Comparison of ENCODE assay signal across 17 cellular contexts in genomic region chr22:36982136-36982535, GRCh38. TPM values are rescaled to one million over a fixed set of nuclear protein-coding genes. Genes with fewer than 3 reads are reported as not detected.
DNase-seq lines count a peak whose midpoint lies in the region; ATAC-seq and TF ChIP-seq lines count a peak whose summit lies in the region.
"Had no signal": no experiment of that assay in that cellular context is flagged by ENCODE, and none has a peak within 500 bp of the region (broad histone marks: within the 10 kb centered on the region; RNA-seq: fewer than 3 reads in every experiment).

No MANE protein-coding gene starts in this region.

- H3F3A ChIP-seq in GM23248 (ENCODE audit: insufficient read depth) (no peaks in the 10 kb centered on the region), MM.1S (ENCODE audit: insufficient read depth, low read length) (no peaks in the 10 kb centered on the region; the same call in 1 of the 2 replicates)

- H2BK20ac ChIP-seq in H9 (ENCODE audit: low read depth, low read length, poor library complexity, severe bottlenecking) = no peak overlapping the region

- no peak overlapping the region for H2BK15ac ChIP-seq in H9 (ENCODE audit: low read depth, low read length)

- H3K14ac ChIP-seq in H9 (ENCODE audit: insufficient read depth, low read length) = no peak overlapping the region

- peaks cover 8 to 14% (median 11%) of the 10 kb centered on the region in 11 experiments for H3K9me3 ChIP-seq in BLaER1 treated with 17β-estradiol and CSF1 and Interleukin-3, amounts not matched to agents 10 nM and 100 nM (replicated peaks in 1 of 11)
- H3K9me3 ChIP-seq in H9 (ENCODE audit: control insufficient read depth, low read depth, low read length) (peaks cover 7% of the 10 kb centered on the region), Panc1 (ENCODE audit: control insufficient read depth, insufficient read depth, low read depth, low read length) (no peaks in the 10 kb centered on the region; the same call in 1 of the 2 replicates), GM23248 (ENCODE audit: low read depth) (no peaks in the 10 kb centered on the region), MM.1S (replicated peaks; ENCODE audit: insufficient read depth, low read length) (no peaks in the 10 kb centered on the region)

- no peak overlapping the region for H4K91ac ChIP-seq in H9 (ENCODE audit: insufficient read length, low read depth, low read length)

- intact Hi-C loops in Panc1 (cut with micrococcal nuclease; ENCODE audit: unreplicated experiment) = no loop called here
- intact Hi-C loops in natural killer cell (cut with micrococcal nuclease) = no loop called here

- H4K8ac ChIP-seq in H9 (replicated peaks; ENCODE audit: insufficient read length, low read depth, low read length) = no peak overlapping the region

- no peak overlapping the region for H3K56ac ChIP-seq in H9 (ENCODE audit: insufficient read length, low read depth, low read length)

- H2BK12ac ChIP-seq in H9 (ENCODE audit: insufficient read length, low read depth, low read length) = no peak overlapping the region

- H3K9me2 ChIP-seq in GM23248 (ENCODE audit: insufficient read depth) = no peaks in the 10 kb centered on the region
- no peaks in the 10 kb centered on the region for H3K9me2 ChIP-seq in MM.1S (replicated peaks; ENCODE audit: insufficient read depth, low read length)

- H3K27ac Mint-ChIP-seq in H9 (no peak overlapping the region), natural killer cell (no peak overlapping the region)
- H3K27ac Mint-ChIP-seq: activated naive CD8-positive, alpha-beta T cell treated with anti-CD3 and anti-CD28 coated beads, Interleukin-2, amount 50 U/mL, for 24 hours had no signal

- peaks cover 5 to 13% of the 10 kb centered on the region in 2 experiments; a peak in 3 of 4 replicates for H3K4me1 Mint-ChIP-seq in H9
- H3K4me1 Mint-ChIP-seq in natural killer cell = peaks cover 12 to 13% of the 10 kb centered on the region in 2 donors

- H3K18ac ChIP-seq in H9 (ENCODE audit: insufficient read length, low read depth, low read length) = no peak overlapping the region

- TF ChIP-seq CTCF in H9 (conservative IDR thresholded peaks at IDR 0.05) (peak; percentile 21; the same call in 2 of the 3 replicates), Panc1 (IDR thresholded peaks at IDR 0.05) (0 out of 2 replicates have a peak, but pooled peaks have one; percentile 12), fibroblast of pulmonary artery (IDR thresholded peaks at IDR 0.05; ENCODE audit: low read length, missing control alignments) (peak; percentile 7), natural killer cell (IDR thresholded peaks at IDR 0.05) (no peak), GM13977 (IDR thresholded peaks at IDR 0.05; ENCODE audit: extremely low read depth, insufficient read depth, missing control alignments) (no peak), MM.1S (IDR thresholded peaks at IDR 0.05; ENCODE audit: low read length) (no peak)

- no peak overlapping the region for H3K4me3 ChIP-seq in BLaER1 treated with 17β-estradiol and CSF1 and Interleukin-3, amounts not matched to agents 10 nM and 100 nM
- H3K4me3 ChIP-seq in Panc1 (ENCODE audit: low read depth in 2 of 2, low read length in 2 of 2) (no peak overlapping the region), fibroblast of pulmonary artery (replicated peaks; ENCODE audit: low read depth, low read length) (no peak overlapping the region), GM23248 (no peak overlapping the region), MM.1S (ENCODE audit: low read length) (no peak overlapping the region)
- H3K4me3 ChIP-seq: transverse colon had no signal

- H3K79me1 ChIP-seq in H9 (ENCODE audit: insufficient read depth, low read depth, low read length, poor library complexity, severe bottlenecking) = no peaks in the 10 kb centered on the region

- H4K20me1 ChIP-seq in BLaER1 treated with 17β-estradiol and CSF1 and Interleukin-3, amounts not matched to agents 10 nM and 100 nM = no peaks in the 10 kb centered on the region
- H4K20me1 ChIP-seq in H9 (ENCODE audit: control insufficient read depth, insufficient read depth, insufficient read length) (no peaks in the 10 kb centered on the region), GM23248 (ENCODE audit: insufficient read depth) (no peaks in the 10 kb centered on the region), MM.1S (ENCODE audit: insufficient read depth, low read length) (no peaks in the 10 kb centered on the region)

- in situ Hi-C loops in Panc1 (cut with HindIII; ENCODE audit: low pct_unique_long_range_greater_than_20kb, low sequenced_read_pairs) = no loop called here
- in situ Hi-C loops in GM23248 (cut with MboI) = loop anchor here (10.0 kb wide), 1 partner anchor 197 kb away; no protein-coding TSS in a partner anchor
- in situ Hi-C loops in GM13977 (cut with MboI; ENCODE audit: low pct_unique_long_range_greater_than_20kb, low sequenced_read_pairs, unreplicated experiment) = no loop called here

- H2AK5ac ChIP-seq in H9 (ENCODE audit: insufficient read length, low read length) = no peak overlapping the region

- H3K23me2 ChIP-seq in H9 (ENCODE audit: insufficient read length, low read depth, low read length, poor library complexity, severe bottlenecking) = peaks cover 3% of the 10 kb centered on the region

- H3K9ac ChIP-seq in BLaER1 treated with 17β-estradiol and CSF1 and Interleukin-3, amounts not matched to agents 10 nM and 100 nM = peak overlapping the region in 2 of 11 experiments; percentile 2 to 24; a peak in 1 of 22 replicates
- H3K9ac ChIP-seq in H9 (ENCODE audit: extremely low read depth, insufficient read length, low read length) (no peak overlapping the region), GM23248 (no peak overlapping the region), MM.1S (ENCODE audit: low read length) (no peak overlapping the region)

- H3K4me3 Mint-ChIP-seq in H9 = no peak overlapping the region
- no peak overlapping the region for H3K4me3 Mint-ChIP-seq in natural killer cell
- H3K4me3 Mint-ChIP-seq: activated naive CD8-positive, alpha-beta T cell treated with anti-CD3 and anti-CD28 coated beads, Interleukin-2, amount 50 U/mL, for 24 hours; central memory CD8-positive, alpha-beta T cell had no signal

- DNase-seq in H9 = no peak
- DNase-seq in Panc1 (ENCODE audit: low read depth, low spot score) = no peak
- DNase-seq in fibroblast of pulmonary artery (ENCODE audit: low read depth) = no peak
- DNase-seq in natural killer cell = no peak
- DNase-seq in GM23248 = no peak
- DNase-seq in GM13977 (ENCODE audit: low spot score) = no peak
- DNase-seq in MM.1S = no peak
- DNase-seq: activated CD4-positive, alpha-beta T cell treated with anti-CD3 and anti-CD28 coated beads for 4 hours; activated naive CD8-positive, alpha-beta T cell treated with anti-CD3 and anti-CD28 coated beads, Interleukin-2, amount 50 U/mL, for 24 hours; mammary epithelial cell; NCI-H187; NCI-H510A; stimulated activated CD4-positive, alpha-beta T cell treated with anti-CD3 and anti-CD28 coated beads, Interleukin-4, amount 100 ng/mL, for 24 hours; T-helper 1 cell; transverse colon had no signal

- peaks cover 5 to 21% (median 18%) of the 10 kb centered on the region in 10 experiments; a peak in 19 of 20 replicates for H3K4me1 ChIP-seq in BLaER1 treated with 17β-estradiol and CSF1 and Interleukin-3, amounts not matched to agents 10 nM and 100 nM
- H3K4me1 ChIP-seq in H9 (ENCODE audit: insufficient read depth, low read length) (no peaks in the 10 kb centered on the region), Panc1 (ENCODE audit: control insufficient read depth, insufficient read depth, low read length) (no peaks in the 10 kb centered on the region), GM23248 (ENCODE audit: insufficient read depth) (0 out of 2 replicates have a peak, but pooled peaks cover 4% of the 10 kb centered on the region), MM.1S (ENCODE audit: low read length) (0 out of 2 replicates have a peak, but pooled peaks cover 3% of the 10 kb centered on the region)

- no TSS peak for BruUV-seq in Panc1 (replicated peaks; lab: Mats Ljungman, UMichigan)

- no peak overlapping the region for H4K5ac ChIP-seq in H9 (ENCODE audit: insufficient read length, low read depth, low read length)

- no peak overlapping the region for H3K4ac ChIP-seq in H9 (ENCODE audit: low read depth, low read length)

- H2BK5ac ChIP-seq in H9 (ENCODE audit: insufficient read length, low read length) = no peak overlapping the region

- no peak overlapping the region for H3K23ac ChIP-seq in H9 (ENCODE audit: insufficient read length, low read depth, low read length)

- H3K27me3 ChIP-seq in BLaER1 treated with 17β-estradiol and CSF1 and Interleukin-3, amounts not matched to agents 10 nM and 100 nM = no peaks in the 10 kb centered on the region
- no peaks in the 10 kb centered on the region for H3K27me3 ChIP-seq in H9 (ENCODE audit: insufficient read depth, low read length)
- H3K27me3 ChIP-seq in Panc1 (ENCODE audit: control insufficient read depth, insufficient read depth, low read length) = no peaks in the 10 kb centered on the region
- peaks cover 9% of the 10 kb centered on the region; the same call in 1 of the 2 replicates for H3K27me3 ChIP-seq in GM23248 (replicated peaks; ENCODE audit: insufficient read depth)
- H3K27me3 ChIP-seq in MM.1S (replicated peaks; ENCODE audit: insufficient read depth, low read length) = peaks cover 31% of the 10 kb centered on the region

- CTCF ChIA-PET in Panc1 (lab: Charles Lee) = no interaction called here

- no peak overlapping the region for H3T11ph ChIP-seq in H9 (ENCODE audit: low read length)

- H3K36me3 Mint-ChIP-seq in H9 (ENCODE audit: insufficient read depth in 1 of 3, low read depth in 3 of 3) = peaks cover 4 to 6% (median 5%) of the 10 kb centered on the region in 3 experiments; a peak in 4 of 7 replicates
- no peaks in the 10 kb centered on the region for H3K36me3 Mint-ChIP-seq in natural killer cell

- H3K4me2 ChIP-seq in BLaER1 treated with 17β-estradiol and CSF1 and Interleukin-3, amounts not matched to agents 10 nM and 100 nM = peak overlapping the region in 8 of 11 experiments; percentile 2 to 48 (median 40); a peak in 12 of 22 replicates
- H3K4me2 ChIP-seq in H9 (ENCODE audit: insufficient read depth, insufficient read length, low read length) (no peak overlapping the region), GM23248 (ENCODE audit: unreplicated experiment) (no peak overlapping the region), MM.1S (ENCODE audit: low read depth, low read length) (no peak overlapping the region)

- H2AFZ ChIP-seq in H9 (ENCODE audit: low read length) (no peak overlapping the region), GM23248 (no peak overlapping the region), MM.1S (ENCODE audit: low read length) (no peak overlapping the region)

- H3K27ac ChIP-seq in BLaER1 treated with 17β-estradiol and CSF1 and Interleukin-3, amounts not matched to agents 10 nM and 100 nM = no peak overlapping the region
- H3K27ac ChIP-seq in H9 (ENCODE audit: insufficient read length, low read depth, low read length) (no peak overlapping the region), Panc1 (ENCODE audit: low read length) (no peak overlapping the region), GM23248 (no peak overlapping the region), MM.1S (ENCODE audit: low read length) (no peak overlapping the region)
- H3K27ac ChIP-seq: transverse colon had no signal

- H3K9me3 Mint-ChIP-seq in H9 (peaks cover 15 to 19% of the 10 kb centered on the region in 2 experiments), natural killer cell (peaks cover 0 to 8% of the 10 kb centered on the region in 2 donors)
- H3K9me3 Mint-ChIP-seq: central memory CD8-positive, alpha-beta T cell had no signal

- H3K79me2 ChIP-seq in H9 (ENCODE audit: insufficient read depth, low read length) (no peaks in the 10 kb centered on the region), GM23248 (ENCODE audit: insufficient read depth) (no peaks in the 10 kb centered on the region), MM.1S (ENCODE audit: low read length) (no peaks in the 10 kb centered on the region)

- no peaks in the 10 kb centered on the region for H3K36me3 ChIP-seq in BLaER1 treated with 17β-estradiol and CSF1 and Interleukin-3, amounts not matched to agents 10 nM and 100 nM
- H3K36me3 ChIP-seq in Panc1 (ENCODE audit: control insufficient read depth, insufficient read depth, low read length) (no peaks in the 10 kb centered on the region), GM23248 (ENCODE audit: low read depth) (no peaks in the 10 kb centered on the region), MM.1S (replicated peaks; ENCODE audit: insufficient read depth, low read length) (no peaks in the 10 kb centered on the region)
- H3K36me3 ChIP-seq: transverse colon had no signal

- H2BK120ac ChIP-seq in H9 (ENCODE audit: low read depth, low read length, poor library complexity, severe bottlenecking) = no peak overlapping the region

- no CpG with 5 or more reads among the region's 5 CpGs for WGBS in H9 (ENCODE audit: extremely low coverage, insufficient read length, low lambda C conversion rate)
- 43 to 50% methylated on average over 5 of the region's 5 CpGs for WGBS in GM23248 (ENCODE audit: low coverage in 1 of 2, low lambda C conversion rate in 2 of 2, missing lambda C conversion rate in 2 of 2), 2 experiments

- H3K27me3 Mint-ChIP-seq in H9 (ENCODE audit: low read depth) = peaks cover 63% of the 10 kb centered on the region
- peaks cover 12 to 17% of the 10 kb centered on the region in 2 donors for H3K27me3 Mint-ChIP-seq in natural killer cell (ENCODE audit: low read depth in 2 of 2)

- no peak for ATAC-seq in Panc1
- no peak for ATAC-seq in natural killer cell
- ATAC-seq: activated naive CD8-positive, alpha-beta T cell treated with anti-CD3 and anti-CD28 coated beads, Interleukin-2, amount 50 U/mL, for 24 hours had no signal

- POLR2A ChIA-PET in Panc1 (lab: Charles Lee) = no interaction called here

RNA-seq across cellular contexts. Expression of gene TST, which starts 37.1 kb away (rescaled TPM):
- total RNA-seq in H9 (2021) = 31.2 and 31.9 TPM in 2 replicates
- total RNA-seq in Panc1 (2021; ENCODE audit: unreplicated experiment) = 15.9 TPM
- 19.5 TPM for polyA plus RNA-seq in Panc1 (2012; ENCODE audit: insufficient read length)
- 1 to 10 TPM; 3.1 to 4.9 (median 4.3) TPM for total RNA-seq in natural killer cell
- 44.5 and 46.7 TPM in 2 replicates for total RNA-seq in GM23248 (2014; rRNA removed; shearing (Covaris generic))
- 16.9 and 17.2 TPM in 2 replicates for polyA plus RNA-seq in GM23248 (2016; fragmentation: Nextera tagmentation; extraction: Ambion mirVana)

RNA-seq across cellular contexts. Expression of gene MPST, which starts 37.4 kb away (rescaled TPM):
- 70.5 and 72.8 TPM in 2 replicates for total RNA-seq in H9 (2021)
- 31.4 TPM for total RNA-seq in Panc1 (2021; ENCODE audit: unreplicated experiment)
- polyA plus RNA-seq in Panc1 (2012; ENCODE audit: insufficient read length) = 52.1 TPM
- 10 to 100 TPM; 21.4 to 23.9 (median 22.9) TPM for total RNA-seq in natural killer cell
- total RNA-seq in GM23248 (2014; rRNA removed; shearing (Covaris generic)) = 68.2 and 72.0 TPM in 2 replicates
- 48.5 and 50.1 TPM in 2 replicates for polyA plus RNA-seq in GM23248 (2016; fragmentation: Nextera tagmentation; extraction: Ambion mirVana)

Comparison
In these comparisons a context has a peak if more than half of its experiments do, and no peak if none do; other contexts are left out.
1. H3K4me2 ChIP-seq: peak in BLaER1 treated with 17β-estradiol and CSF1 and Interleukin-3, amounts not matched to agents 10 nM and 100 nM (8 of 11); none in H9 (single experiment), GM23248 (single experiment) and MM.1S (single experiment).
2. CTCF ChIP-seq: peak in H9 (single experiment), Panc1 (single experiment) and fibroblast of pulmonary artery (single experiment); none in natural killer cell (single experiment), GM13977 (single experiment) and MM.1S (single experiment).